Comparison of ENCODE assay signal across 8 cellular contexts in the genomic region with DNA sequence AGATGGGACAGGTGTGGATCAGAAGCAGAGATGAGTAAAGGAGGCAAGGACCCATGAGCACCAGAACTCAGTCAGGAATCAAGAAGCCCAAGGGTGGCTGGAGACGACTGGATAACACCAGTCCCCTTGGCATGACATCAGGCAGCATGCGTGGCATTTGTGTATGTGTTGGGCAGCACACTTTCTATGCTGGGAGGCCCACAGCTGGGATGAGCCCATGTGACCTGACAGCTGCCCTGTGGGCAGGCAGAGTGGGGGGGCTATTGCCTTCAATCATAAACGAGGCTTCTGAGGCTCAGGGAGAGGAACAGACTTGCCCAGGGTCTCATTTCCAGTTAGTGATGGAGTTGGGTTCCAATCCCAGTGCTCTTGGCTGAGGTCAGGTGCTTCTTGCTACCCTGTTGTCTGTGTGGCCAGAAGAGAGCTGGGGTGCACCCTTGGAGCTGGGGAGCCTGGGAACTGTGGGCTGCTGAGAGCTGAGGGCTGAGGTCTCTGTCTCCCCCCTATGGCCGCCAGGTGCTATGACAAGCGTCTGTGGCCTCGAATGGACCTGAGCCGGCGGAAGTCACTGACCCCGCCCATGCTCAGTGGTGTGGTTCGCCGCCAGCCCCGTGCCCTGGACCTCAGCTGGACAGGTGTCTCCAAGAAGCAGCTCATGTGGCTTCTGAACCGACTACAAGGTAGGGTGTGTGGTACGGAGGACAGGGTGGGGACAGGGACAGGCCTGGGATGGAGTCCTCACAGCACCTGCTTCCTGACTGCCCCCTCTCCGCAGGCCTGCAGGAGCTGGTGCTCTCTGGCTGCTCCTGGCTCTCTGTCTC. TPM values are rescaled to one million over a fixed set of nuclear protein-coding genes. Genes with fewer than 3 reads are reported as not detected.
A peak's percentile ranks its signal among the peaks of the same experiment; 100 is the strongest.
DNase-seq lines count a peak whose midpoint lies in the region; ATAC-seq and TF ChIP-seq lines count a peak whose summit lies in the region.

No MANE protein-coding gene starts in this region.

- peaks cover 6 to 10% (median 9%) of the 10 kb centered on the region in 3 donors for H3K4me1 ChIP-seq in skeletal muscle tissue (ENCODE audit: control insufficient read depth in 3 of 3, insufficient read depth in 3 of 3, low read length in 3 of 3)

- DNase-seq in GM04504 (ENCODE audit: low read depth) (peak; percentile 40), T-cell (peak in 28 of 34 experiments; percentile 29 to 64 (median 48)), astrocyte of the cerebellum (ENCODE audit: low read depth) (no peak), hepatic stellate cell (ENCODE audit: low spot score) (peak; percentile 83), middle frontal gyrus (ENCODE audit: extremely low spot score, low spot score) (no peak)

- peak overlapping the region; percentile 61 to 79 for H3K27ac Mint-ChIP-seq in T-cell

- POLR2A ChIA-PET in T-cell (lab: Charles Lee) = interaction anchor here (0.6 to 0.7 kb wide), 2 partner anchors 13 to 18 kb away, joined by 3 read pairs; partner anchors contain the start of gene FBXL19 (in 1 of the 2)

- no peaks in the 10 kb centered on the region for H3K9me3 Mint-ChIP-seq in T-cell

- peaks cover 12% of the 10 kb centered on the region for H3K36me3 Mint-ChIP-seq in T-cell

- peak; percentile 85 for TF ChIP-seq CTCF in LNCAP (IDR thresholded peaks at IDR 0.05)
- TF ChIP-seq CTCF in astrocyte of the cerebellum (IDR thresholded peaks at IDR 0.05; ENCODE audit: low read depth, low read length, missing control alignments) = peak; percentile 97

- H3K4me1 Mint-ChIP-seq in T-cell = peaks cover 15 to 28% (median 20%) of the 10 kb centered on the region in 3 donors

- no peak overlapping the region for H3K4me3 Mint-ChIP-seq in T-cell

- H3K36me3 ChIP-seq in skeletal muscle tissue (ENCODE audit: control insufficient read depth in 3 of 3, insufficient read depth in 3 of 3, low read length in 3 of 3) = peaks cover 7 to 18% (median 8%) of the 10 kb centered on the region in 3 donors

- H3K4me3 ChIP-seq in astrocyte of the cerebellum (ENCODE audit: low read depth, low read length) = no peak overlapping the region
- no peak overlapping the region for H3K4me3 ChIP-seq in skeletal muscle tissue (ENCODE audit: low read length in 3 of 3)

- ATAC-seq in GM21825 (IDR thresholded peaks at IDR 0.05; ENCODE audit: unreplicated experiment) = peak; percentile 78
- ATAC-seq in T-cell (replicated peaks in 1 of 4) = peak; percentile 93 to 94 (median 94)

- no peak overlapping the region for H3K9ac ChIP-seq in skeletal muscle tissue (ENCODE audit: low read depth in 1 of 3, low read length in 3 of 3)

- H3K27me3 Mint-ChIP-seq in T-cell = no peaks in the 10 kb centered on the region

- in situ Hi-C loops in astrocyte of the cerebellum (cut with HindIII; ENCODE audit: low sequenced_read_pairs) = loop anchor here (25.0 kb wide), 1 partner anchor 120 kb away; the partner anchor contains the start of genes ZNF646 and ZNF668

- no peaks in the 10 kb centered on the region for H3K27me3 ChIP-seq in skeletal muscle tissue (ENCODE audit: control insufficient read depth in 3 of 3, insufficient read depth in 3 of 3, low read length in 3 of 3)

- H3K27ac ChIP-seq in skeletal muscle tissue (ENCODE audit: low read depth, low read length) = peak overlapping the region; percentile 13

- no peaks in the 10 kb centered on the region for H3K9me3 ChIP-seq in skeletal muscle tissue (ENCODE audit: control insufficient read depth in 3 of 3, low read length in 3 of 3)

- CTCF ChIA-PET in T-cell (lab: Charles Lee) = interaction anchor here (0.5 to 2.9 kb wide), 9 partner anchors 12 to 928 kb away, joined by 3 to 21 read pairs (median 3); partner anchors contain the start of gene ZNF843 (in 1 of the 2)

RNA-seq across cellular contexts. Expression of gene ORAI3, which starts 7.1 kb away (rescaled TPM):
- total RNA-seq in T-cell (10 to 100 TPM in 3 of 5 donors, 1 to 10 TPM in 2; 6.6 to 22.3 (median 20.8) TPM), skeletal muscle tissue (9.4 TPM)

RNA-seq across cellular contexts. Expression of gene SETD1A, which starts 15.7 kb away (rescaled TPM):
- total RNA-seq in T-cell (10 to 100 TPM; 34.6 to 43.6 (median 38.2) TPM), skeletal muscle tissue (3.7 TPM)

RNA-seq across cellular contexts. Expression of gene FBXL19, which starts 18.4 kb away (rescaled TPM):
- 10 to 100 TPM; 11.5 to 22.0 (median 18.1) TPM for total RNA-seq in T-cell
- 5.2 TPM for total RNA-seq in skeletal muscle tissue

RNA-seq across cellular contexts. Expression of gene HSD3B7, which starts 43.2 kb away (rescaled TPM):
- total RNA-seq in T-cell (1 to 10 TPM in 3 of 5 donors, under 1 TPM in 2; 0.33 to 3.5 (median 1.3) TPM), skeletal muscle tissue (12.5 TPM)

RNA-seq across cellular contexts. Expression of gene CTF1, which starts 45.4 kb away (rescaled TPM):
- total RNA-seq in T-cell (under 1 TPM in 3 of 5 donors, not detected in 2; 0.38 to 0.47 (median 0.39) TPM), skeletal muscle tissue (0.52 TPM)

Comparison
In these comparisons a context has a peak if more than half of its experiments do, and no peak if none do; other contexts are left out.
1. DNase-seq: peak in GM04504 (single experiment), T-cell (28 of 34) and hepatic stellate cell (single experiment); none in astrocyte of the cerebellum (single experiment) and middle frontal gyrus (single experiment).